Comparison of ENCODE assay signal across 24 cellular contexts in the genomic region with DNA sequence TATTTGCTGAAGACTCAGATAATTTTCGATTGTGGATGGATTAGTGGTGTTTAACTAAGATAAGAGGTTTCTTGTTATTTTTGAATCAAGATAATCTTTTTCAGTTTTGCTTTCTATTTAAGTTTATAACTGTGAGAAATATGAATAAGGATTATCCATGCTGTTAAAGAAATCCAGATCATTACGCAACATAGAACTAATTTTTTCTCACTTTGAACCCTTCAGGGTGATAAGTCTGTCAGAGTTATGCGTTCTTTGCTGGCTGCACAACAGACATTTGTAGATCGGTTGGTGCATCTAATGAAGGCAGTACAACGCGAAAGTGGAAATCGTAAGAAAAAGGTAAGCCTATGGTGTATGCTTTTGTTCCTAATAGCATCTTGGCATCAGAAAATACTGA.
"Had no signal": no experiment of that assay in that cellular context is flagged by ENCODE, and none has a peak within 500 bp of the region (broad histone marks: within the 10 kb centered on the region; RNA-seq: fewer than 3 reads in every experiment).

No MANE protein-coding gene starts in this region.

- H3K27ac ChIP-seq: PC-9, Peyer's patch, SJSA1 had no signal

- H3K27me3 ChIP-seq: Peyer's patch, SJSA1 had no signal

- DNase-seq: KBM-7; NCI-H1092; NCI-H1105 treated with DMSO at 0.1 percent for 48 hours; NCI-H1417 treated with DMSO at 0.1 percent for 48 hours; NCI-H146; NCI-H1694 treated with DMSO at 0.1 percent for 48 hours; NCI-H1930; NCI-H2081; NCI-H2107; NCI-H226; NCI-H446; NCI-H510A; NCI-H524 treated with DMSO at 0.1 percent for 48 hours; NCI-H69; NCI-H774; NK-92 treated with Interleukin-12 subunit alpha and Interleukin-12 subunit beta, amount 100 ng/mL, for 24 hours; PC-9; Peyer's patch; Right ventricle myocardium superior; RPMI8226; SIG-M5; SK-N-SH; T-cell had no signal

- H3K4me1 ChIP-seq: Peyer's patch, SJSA1 had no signal

- H3K4me3 ChIP-seq: PC-9, Peyer's patch, SJSA1 had no signal

- H2AFZ ChIP-seq: PC-9 had no signal

- H3K9ac ChIP-seq: SK-N-SH had no signal

- H3K4me2 ChIP-seq: PC-9, SK-N-SH had no signal

- H3K9me3 ChIP-seq: Peyer's patch, SJSA1, SK-N-SH had no signal
